8 cellular contexts compared by ENCODE assay signal in genomic region chr20:49278036-49278816, GRCh38. TPM values are rescaled to one million over a fixed set of nuclear protein-coding genes. Genes with fewer than 3 reads are reported as not detected.
DNase-seq lines count a peak whose midpoint lies in the region; FAIRE-seq and TF ChIP-seq lines count a peak whose summit lies in the region.

TSS of gene ZNFX1 (minus strand) at chr20:49278057. CDS start at chr20:49275839, 2,218 bp downstream.

- peaks cover 62% of the 10 kb centered on the region for H3K4me1 Mint-ChIP-seq in activated naive CD4-positive, alpha-beta T cell treated with anti-CD3 and anti-CD28 coated beads for 36 hours (ENCODE audit: low read depth)

- peaks cover 64% of the 10 kb centered on the region for H3K36me3 Mint-ChIP-seq in activated naive CD4-positive, alpha-beta T cell treated with anti-CD3 and anti-CD28 coated beads for 36 hours (ENCODE audit: low read depth)

- H3K4me3 Mint-ChIP-seq in activated naive CD4-positive, alpha-beta T cell treated with anti-CD3 and anti-CD28 coated beads for 36 hours: peak within 1 kb of the TSS; percentile 99

- CTCF ChIA-PET in activated naive CD4-positive, alpha-beta T cell treated with anti-CD3 and anti-CD28 coated beads for 36 hours (lab: Charles Lee): interaction anchor here (0.7 kb wide), 1 partner anchor 9 kb away, joined by 3 read pairs; no protein-coding TSS in a partner anchor

- H3K27ac ChIP-seq in neutrophil: peak within 1 kb of the TSS; percentile 97
- H3K27ac ChIP-seq in substantia nigra (ENCODE audit: low read depth, low read length, poor library complexity, severe bottlenecking): peak within 1 kb of the TSS; percentile 99

- peaks cover 46 to 62% of the 10 kb centered on the region in 2 experiments for H3K4me1 ChIP-seq in neutrophil (ENCODE audit: control insufficient read depth in 1 of 2, insufficient read depth in 1 of 2, low read depth in 1 of 2, low read length in 1 of 2)

- peaks cover 68% of the 10 kb centered on the region for H3K36me3 ChIP-seq in neutrophil

- TF ChIP-seq CTCF in HFF-Myc (IDR thresholded peaks at IDR 0.05; ENCODE audit: low read depth, low read length, missing control alignments) (no peak), neutrophil (IDR thresholded peaks at IDR 0.05) (peak; percentile 16)

- H3K9me3 ChIP-seq in neutrophil: peaks cover 2% of the 10 kb centered on the region

- H3K4me3 ChIP-seq in HFF-Myc (replicated peaks; ENCODE audit: low read depth, low read length) (peak within 1 kb of the TSS; percentile 99), neutrophil (ENCODE audit: low read depth in 1 of 2, low read length in 1 of 2) (peak within 1 kb of the TSS; percentile 98 to 99)

- H3K27ac Mint-ChIP-seq in activated naive CD4-positive, alpha-beta T cell treated with anti-CD3 and anti-CD28 coated beads for 36 hours: peak within 1 kb of the TSS; percentile 100

- peak; percentile 98 for DNase-seq in GM03348 (ENCODE audit: low spot score)
- peak; percentile 94 for DNase-seq in HFF-Myc (ENCODE audit: extremely low read depth, low read depth)
- peak; percentile 98 for DNase-seq in NAMALWA (ENCODE audit: low spot score)
- DNase-seq in SK-N-DZ (ENCODE audit: low spot score): peak; percentile 99
- peak; percentile 99 for DNase-seq in activated naive CD4-positive, alpha-beta T cell treated with anti-CD3 and anti-CD28 coated beads for 36 hours
- peak; percentile 94 to 96 for DNase-seq in frontal cortex (ENCODE audit: low spot score in 2 of 2)
- DNase-seq in substantia nigra (lab: John Stamatoyannopoulos, UW): peak; percentile 89 to 100 (median 98)

- peaks cover 5% of the 10 kb centered on the region for H3K9me3 Mint-ChIP-seq in activated naive CD4-positive, alpha-beta T cell treated with anti-CD3 and anti-CD28 coated beads for 36 hours

- H3K27me3 Mint-ChIP-seq in activated naive CD4-positive, alpha-beta T cell treated with anti-CD3 and anti-CD28 coated beads for 36 hours (ENCODE audit: low read depth): no peaks in the 10 kb centered on the region

- intact Hi-C loops in activated naive CD4-positive, alpha-beta T cell treated with anti-CD3 and anti-CD28 coated beads for 36 hours (cut with micrococcal nuclease): loop anchor here (1.0 to 10.0 kb wide), 7 partner anchors 90 to 1776 kb away; partner anchors contain the start of genes CSE1L, NCOA3, PREX1 and SLC9A8

- no peaks in the 10 kb centered on the region for H3K27me3 ChIP-seq in neutrophil

- no peak for FAIRE-seq in frontal cortex (lab: Jason Lieb, UNC)

RNA-seq across cellular contexts. Expression of gene ZNFX1, which starts in this region (rescaled TPM):
- polyA plus RNA-seq in SK-N-DZ (2014; cell fraction: cytosol; rRNA removed): 5.2 and 6.0 TPM in 2 replicates
- polyA plus RNA-seq in SK-N-DZ (2014; cell fraction: nucleus; rRNA removed): 5.4 and 7.8 TPM in 2 replicates
- total RNA-seq in activated naive CD4-positive, alpha-beta T cell treated with anti-CD3 and anti-CD28 coated beads for 36 hours: 10 to 100 TPM; 18.2 to 19.0 TPM
- 13.0 TPM for total RNA-seq in frontal cortex

Comparison
In these comparisons a context has a peak if more than half of its experiments do, and no peak if none do; other contexts are left out.
1. Peak in every context shown above with its lines: DNase-seq, H3K4me3 ChIP-seq and H3K27ac ChIP-seq.